Comparison of ENCODE assay signal across 1 cellular context in genomic region chr5:170278611-170279500, GRCh38.
A peak's percentile ranks its signal among the peaks of the same experiment; 100 is the strongest.
TF ChIP-seq lines count a peak whose summit lies in the region.

No MANE protein-coding gene starts in this region.

TF ChIP-seq in K562, 482 proteins besides CTCF, POLR2A, EP300 and RAD21 (continued from another document and continues in another):
- TF ChIP-seq CHD7 (IDR thresholded peaks at IDR 0.05; ENCODE audit: low read depth, low read length) = no peak
- TF ChIP-seq ZHX1 (conservative IDR thresholded peaks at IDR 0.05; ENCODE audit: low read length) = no peak
- 0 out of 2 replicates have a peak, but pooled peaks have one; percentile 42 for TF ChIP-seq RREB1 (CRISPR knock-in tag; IDR thresholded peaks at IDR 0.05)
- TF ChIP-seq TSC22D4 (tag; IDR thresholded peaks at IDR 0.05) = no peak
- peak; percentile 85 for TF ChIP-seq HMBOX1 (IDR thresholded peaks at IDR 0.05)
- peak; percentile 59; the same call in 1 of the 2 replicates for TF ChIP-seq POLR2AphosphoS5 (IDR thresholded peaks at IDR 0.05; ENCODE audit: control insufficient read depth, insufficient read depth, low read depth, low read length)
- no peak for TF ChIP-seq ZNF318 (IDR thresholded peaks at IDR 0.05; ENCODE audit: borderline replicate concordance in 1 of 2, low read depth in 1 of 2)
- no peak for TF ChIP-seq NR2C1 (IDR thresholded peaks at IDR 0.05)
- no peak for TF ChIP-seq NR2C1 (tag; IDR thresholded peaks at IDR 0.05)
- TF ChIP-seq ZBTB7A (IDR thresholded peaks at IDR 0.05; ENCODE audit: borderline replicate concordance, control insufficient read depth, low read depth, low read length) = peak; percentile 60; the same call in 1 of the 2 replicates
- TF ChIP-seq TFAM (CRISPR knock-in tag; conservative IDR thresholded peaks at IDR 0.05) = no peak
